In the genomic region with DNA sequence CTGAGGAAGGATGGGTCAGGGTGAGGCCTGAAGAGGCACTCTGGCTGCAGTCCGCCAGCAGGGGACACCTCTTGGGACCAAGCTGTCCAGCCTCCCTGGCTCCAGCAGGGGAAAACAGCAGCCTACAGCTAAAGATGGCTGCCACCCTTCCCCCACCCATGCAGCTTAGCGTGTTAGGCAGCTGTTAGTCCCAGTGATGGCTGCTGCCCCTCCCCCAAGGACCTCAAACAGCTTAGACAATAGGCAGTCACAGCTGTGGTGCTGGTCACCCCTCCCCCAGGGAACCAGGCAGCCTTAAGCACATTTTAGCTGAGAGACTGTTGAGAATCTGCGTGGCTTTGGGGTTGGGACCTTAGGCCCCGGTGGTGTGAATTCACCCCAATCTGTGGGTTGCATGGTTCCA, we compare ENCODE assay signal across 1 cellular context.
TF ChIP-seq lines count a peak whose summit lies in the region.

No MANE protein-coding gene starts in this region.

TF ChIP-seq in GM23338, 12 proteins besides CTCF, POLR2A, EP300 and RAD21 (continued from another document):
- TF ChIP-seq, protein P1, sequence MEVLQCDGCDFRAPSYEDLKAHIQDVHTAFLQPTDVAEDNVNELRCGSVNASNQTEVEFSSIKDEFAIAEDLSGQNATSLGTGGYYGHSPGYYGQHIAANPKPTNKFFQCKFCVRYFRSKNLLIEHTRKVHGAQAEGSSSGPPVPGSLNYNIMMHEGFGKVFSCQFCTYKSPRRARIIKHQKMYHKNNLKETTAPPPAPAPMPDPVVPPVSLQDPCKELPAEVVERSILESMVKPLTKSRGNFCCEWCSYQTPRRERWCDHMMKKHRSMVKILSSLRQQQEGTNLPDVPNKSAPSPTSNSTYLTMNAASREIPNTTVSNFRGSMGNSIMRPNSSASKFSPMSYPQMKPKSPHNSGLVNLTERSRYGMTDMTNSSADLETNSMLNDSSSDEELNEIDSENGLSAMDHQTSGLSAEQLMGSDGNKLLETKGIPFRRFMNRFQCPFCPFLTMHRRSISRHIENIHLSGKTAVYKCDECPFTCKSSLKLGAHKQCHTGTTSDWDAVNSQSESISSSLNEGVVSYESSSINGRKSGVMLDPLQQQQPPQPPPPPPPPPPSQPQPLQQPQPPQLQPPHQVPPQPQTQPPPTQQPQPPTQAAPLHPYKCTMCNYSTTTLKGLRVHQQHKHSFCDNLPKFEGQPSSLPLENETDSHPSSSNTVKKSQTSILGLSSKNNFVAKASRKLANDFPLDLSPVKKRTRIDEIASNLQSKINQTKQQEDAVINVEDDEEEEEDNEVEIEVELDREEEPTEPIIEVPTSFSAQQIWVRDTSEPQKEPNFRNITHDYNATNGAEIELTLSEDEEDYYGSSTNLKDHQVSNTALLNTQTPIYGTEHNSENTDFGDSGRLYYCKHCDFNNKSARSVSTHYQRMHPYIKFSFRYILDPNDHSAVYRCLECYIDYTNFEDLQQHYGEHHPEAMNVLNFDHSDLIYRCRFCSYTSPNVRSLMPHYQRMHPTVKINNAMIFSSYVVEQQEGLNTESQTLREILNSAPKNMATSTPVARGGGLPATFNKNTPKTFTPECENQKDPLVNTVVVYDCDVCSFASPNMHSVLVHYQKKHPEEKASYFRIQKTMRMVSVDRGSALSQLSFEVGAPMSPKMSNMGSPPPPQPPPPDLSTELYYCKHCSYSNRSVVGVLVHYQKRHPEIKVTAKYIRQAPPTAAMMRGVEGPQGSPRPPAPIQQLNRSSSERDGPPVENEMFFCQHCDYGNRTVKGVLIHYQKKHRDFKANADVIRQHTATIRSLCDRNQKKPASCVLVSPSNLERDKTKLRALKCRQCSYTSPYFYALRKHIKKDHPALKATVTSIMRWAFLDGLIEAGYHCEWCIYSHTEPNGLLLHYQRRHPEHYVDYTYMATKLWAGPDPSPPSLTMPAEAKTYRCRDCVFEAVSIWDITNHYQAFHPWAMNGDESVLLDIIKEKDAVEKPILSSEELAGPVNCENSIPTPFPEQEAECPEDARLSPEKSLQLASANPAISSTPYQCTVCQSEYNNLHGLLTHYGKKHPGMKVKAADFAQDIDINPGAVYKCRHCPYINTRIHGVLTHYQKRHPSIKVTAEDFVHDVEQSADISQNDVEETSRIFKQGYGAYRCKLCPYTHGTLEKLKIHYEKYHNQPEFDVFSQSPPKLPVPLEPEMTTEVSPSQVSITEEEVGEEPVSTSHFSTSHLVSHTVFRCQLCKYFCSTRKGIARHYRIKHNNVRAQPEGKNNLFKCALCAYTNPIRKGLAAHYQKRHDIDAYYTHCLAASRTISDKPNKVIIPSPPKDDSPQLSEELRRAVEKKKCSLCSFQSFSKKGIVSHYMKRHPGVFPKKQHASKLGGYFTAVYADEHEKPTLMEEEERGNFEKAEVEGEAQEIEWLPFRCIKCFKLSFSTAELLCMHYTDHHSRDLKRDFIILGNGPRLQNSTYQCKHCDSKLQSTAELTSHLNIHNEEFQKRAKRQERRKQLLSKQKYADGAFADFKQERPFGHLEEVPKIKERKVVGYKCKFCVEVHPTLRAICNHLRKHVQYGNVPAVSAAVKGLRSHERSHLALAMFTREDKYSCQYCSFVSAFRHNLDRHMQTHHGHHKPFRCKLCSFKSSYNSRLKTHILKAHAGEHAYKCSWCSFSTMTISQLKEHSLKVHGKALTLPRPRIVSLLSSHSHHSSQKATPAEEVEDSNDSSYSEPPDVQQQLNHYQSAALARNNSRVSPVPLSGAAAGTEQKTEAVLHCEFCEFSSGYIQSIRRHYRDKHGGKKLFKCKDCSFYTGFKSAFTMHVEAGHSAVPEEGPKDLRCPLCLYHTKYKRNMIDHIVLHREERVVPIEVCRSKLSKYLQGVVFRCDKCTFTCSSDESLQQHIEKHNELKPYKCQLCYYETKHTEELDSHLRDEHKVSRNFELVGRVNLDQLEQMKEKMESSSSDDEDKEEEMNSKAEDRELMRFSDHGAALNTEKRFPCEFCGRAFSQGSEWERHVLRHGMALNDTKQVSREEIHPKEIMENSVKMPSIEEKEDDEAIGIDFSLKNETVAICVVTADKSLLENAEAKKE (CRISPR knock-in tag; IDR thresholded peaks at IDR 0.05): peak; percentile 9; the same call in 1 of the 2 replicates
